ENCODE assay signal across 29 cellular contexts in the genomic region with DNA sequence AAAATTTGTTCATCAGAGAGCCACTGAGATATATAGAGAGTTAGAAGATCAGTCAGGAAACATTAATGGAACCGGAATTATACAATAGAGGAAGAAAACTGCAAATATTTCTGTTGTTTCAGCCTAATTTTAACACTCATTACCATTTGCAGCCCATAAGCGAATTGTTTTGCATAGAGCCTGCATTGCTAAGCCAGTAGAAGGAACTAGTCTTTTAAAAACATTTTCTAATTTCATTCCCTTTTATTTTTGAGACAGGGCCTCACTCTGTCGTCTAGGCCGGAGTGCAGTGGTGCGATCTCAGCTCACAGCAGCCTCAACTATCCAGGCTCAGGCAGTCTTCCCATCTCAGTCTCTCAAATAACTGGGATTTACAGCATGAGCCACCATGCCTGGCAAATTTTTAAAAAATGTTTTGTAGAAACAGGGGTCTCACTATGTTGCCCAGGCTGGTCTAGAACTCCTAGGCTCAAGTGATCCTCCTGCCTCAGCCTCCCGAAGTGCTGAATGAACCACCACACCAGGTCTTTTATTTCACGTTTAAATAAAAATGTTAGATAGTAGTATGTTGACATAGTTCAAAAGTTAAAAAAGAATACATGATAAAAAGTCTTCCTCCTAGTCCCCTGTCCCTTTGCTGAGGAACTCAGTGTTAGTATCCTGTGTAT. TPM values are rescaled to one million over a fixed set of nuclear protein-coding genes. Genes with fewer than 3 reads are reported as not detected.
A peak's percentile ranks its signal among the peaks of the same experiment; 100 is the strongest.
DNase-seq lines count a peak whose midpoint lies in the region; ATAC-seq, FAIRE-seq and TF ChIP-seq lines count a peak whose summit lies in the region.
"Had no signal": no experiment of that assay in that cellular context is flagged by ENCODE, and none has a peak within 500 bp of the region (broad histone marks: within the 10 kb centered on the region; RNA-seq: fewer than 3 reads in every experiment).

No MANE protein-coding gene starts in this region.

- H3K9me3 ChIP-seq in A549 (no peaks in the 10 kb centered on the region), Karpas-422 (ENCODE audit: low read length) (no peaks in the 10 kb centered on the region)
- H3K9me3 ChIP-seq: colonic mucosa, pancreas, transverse colon had no signal

- no peak for FAIRE-seq in A549 (lab: Jason Lieb, UNC)
- FAIRE-seq: bronchial epithelial cell, kidney, pancreas, small intestine had no signal

- no peak overlapping the region for H2AFZ ChIP-seq in Karpas-422 (ENCODE audit: low read length)

- WGBS in A549 (ENCODE audit: missing lambda C conversion rate): 91% methylated on average over 7 of the region's 7 CpGs

- H3K27ac ChIP-seq in A549 (peak overlapping the region in 1 of 2 experiments; percentile 36; a peak in 2 of 6 replicates), Karpas-422 (ENCODE audit: low read length) (peak overlapping the region; percentile 47; the same call in 1 of the 2 replicates), substantia nigra (ENCODE audit: low read depth, low read length, poor library complexity, severe bottlenecking) (no peak overlapping the region)
- H3K27ac ChIP-seq: colonic mucosa, pancreas, transverse colon had no signal

- DNase-seq in A549 (ENCODE audit: low read depth in 1 of 2, low spot score in 1 of 2) (no peak), Karpas-422 (peak; percentile 76), endothelial cell (ENCODE audit: low spot score) (no peak), substantia nigra (lab: John Stamatoyannopoulos, UW) (no peak), GM10248 (ENCODE audit: extremely low spot score) (no peak), HUDEP-2 (lab: John Stamatoyannopoulos, UW; ENCODE audit: unreplicated experiment in 76 of 76) (no peak)
- DNase-seq: activated CD4-positive, alpha-beta T cell treated with anti-CD3 and anti-CD28 coated beads, Interleukin-2, amount 10 ng/mL, durations not matched to agents 7 days and 5 days; activated CD8-positive, alpha-beta memory T cell treated with anti-CD3 and anti-CD28 coated beads, Interleukin-2, amount 10 ng/mL, durations not matched to agents 7 days and 5 days; activated naive CD4-positive, alpha-beta T cell treated with anti-CD3 and anti-CD28 coated beads, Interleukin-2, amount 10 ng/mL, durations not matched to agents 7 days and 5 days; activated T-cell treated with anti-CD3 and anti-CD28 coated beads, Interleukin-2, amount 50 U/mL, for 72 hours; amniotic stem cell; colonic mucosa; effector memory CD4-positive, alpha-beta T cell; KG1; kidney; NCI-H1436; NCI-H2107; NCI-H446; NCI-H82; nephron progenitor cell; pancreas; SHP77 treated with DMSO at 0.1 percent for 48 hours; small intestine; stimulated activated CD4-positive, alpha-beta T cell treated with anti-CD3 and anti-CD28 coated beads, Interleukin-1b, Interleukin-23, amount 100 ng/mL, for 48 hours; stimulated activated CD8-positive, alpha-beta memory T cell treated with anti-CD3 and anti-CD28 coated beads, Interleukin-4, amount 100 ng/mL, for 48 hours; transverse colon had no signal

- H3K79me2 ChIP-seq in Karpas-422 (ENCODE audit: low read length): no peaks in the 10 kb centered on the region

- no peak for ATAC-seq in A549
- peak; percentile 60 for ATAC-seq in GM19455 (IDR thresholded peaks at IDR 0.05; ENCODE audit: unreplicated experiment)
- ATAC-seq in HG02588 (IDR thresholded peaks at IDR 0.05; ENCODE audit: unreplicated experiment): no peak
- ATAC-seq: activated CD8-positive, alpha-beta memory T cell treated with anti-CD3 and anti-CD28 coated beads, Interleukin-2, amount 10 ng/mL, durations not matched to agents 7 days and 5 days; activated T-cell treated with anti-CD3 and anti-CD28 coated beads, Interleukin-2, amount 50 U/mL, for 72 hours; pancreas had no signal

- H3K9me2 ChIP-seq in Karpas-422 (replicated peaks; ENCODE audit: insufficient read depth, low read length): no peaks in the 10 kb centered on the region

- no peaks in the 10 kb centered on the region for H3K27me3 ChIP-seq in Karpas-422 (ENCODE audit: low read length)
- H3K27me3 ChIP-seq: colonic mucosa, pancreas, transverse colon had no signal

- H3K4me1 Mint-ChIP-seq in endothelial cell (ENCODE audit: unreplicated experiment): peaks cover 54% of the 10 kb centered on the region

- no peak overlapping the region for H3K4me3 ChIP-seq in A549
- peak overlapping the region; percentile 39 for H3K4me3 ChIP-seq in Karpas-422 (ENCODE audit: low read length)
- H3K4me3 ChIP-seq: colonic mucosa, pancreas, transverse colon had no signal

- H4K20me1 ChIP-seq in Karpas-422 (ENCODE audit: insufficient read depth, low read depth, low read length): peaks cover 4% of the 10 kb centered on the region; the same call in 1 of the 2 replicates

- peak overlapping the region; percentile 7 for H3K27ac Mint-ChIP-seq in endothelial cell (ENCODE audit: unreplicated experiment)
- H3K27ac Mint-ChIP-seq: activated CD4-positive, alpha-beta T cell treated with anti-CD3 and anti-CD28 coated beads, Interleukin-2, amount 10 ng/mL, durations not matched to agents 7 days and 5 days; activated CD8-positive, alpha-beta memory T cell treated with anti-CD3 and anti-CD28 coated beads, Interleukin-2, amount 10 ng/mL, durations not matched to agents 7 days and 5 days; activated naive CD4-positive, alpha-beta T cell treated with anti-CD3 and anti-CD28 coated beads, Interleukin-2, amount 10 ng/mL, durations not matched to agents 7 days and 5 days; activated T-cell treated with anti-CD3 and anti-CD28 coated beads, Interleukin-2, amount 50 U/mL, for 72 hours had no signal

- no peaks in the 10 kb centered on the region for H3K9me3 Mint-ChIP-seq in endothelial cell (ENCODE audit: unreplicated experiment)
- H3K9me3 Mint-ChIP-seq: activated CD4-positive, alpha-beta T cell treated with anti-CD3 and anti-CD28 coated beads, Interleukin-2, amount 10 ng/mL, durations not matched to agents 7 days and 5 days; activated naive CD4-positive, alpha-beta T cell treated with anti-CD3 and anti-CD28 coated beads, Interleukin-2, amount 10 ng/mL, durations not matched to agents 7 days and 5 days; activated T-cell treated with anti-CD3 and anti-CD28 coated beads, Interleukin-2, amount 50 U/mL, for 72 hours had no signal

- H3K9ac ChIP-seq in Karpas-422 (ENCODE audit: low read length): peak overlapping the region; percentile 18; the same call in 1 of the 2 replicates

- H3K4me1 ChIP-seq in A549 (peaks cover 82% of the 10 kb centered on the region), Karpas-422 (ENCODE audit: low read length) (peaks cover 42% of the 10 kb centered on the region)
- H3K4me1 ChIP-seq: colonic mucosa had no signal

- no peak overlapping the region for H3K4me3 Mint-ChIP-seq in endothelial cell (ENCODE audit: unreplicated experiment)
- H3K4me3 Mint-ChIP-seq: activated CD4-positive, alpha-beta T cell treated with anti-CD3 and anti-CD28 coated beads, Interleukin-2, amount 10 ng/mL, durations not matched to agents 7 days and 5 days; activated CD8-positive, alpha-beta memory T cell treated with anti-CD3 and anti-CD28 coated beads, Interleukin-2, amount 10 ng/mL, durations not matched to agents 7 days and 5 days; activated naive CD4-positive, alpha-beta T cell treated with anti-CD3 and anti-CD28 coated beads, Interleukin-2, amount 10 ng/mL, durations not matched to agents 7 days and 5 days; activated T-cell treated with anti-CD3 and anti-CD28 coated beads, Interleukin-2, amount 50 U/mL, for 72 hours; nephron progenitor cell had no signal

- TF ChIP-seq CTCF in A549 (IDR thresholded peaks at IDR 0.05) (no peak), endothelial cell (IDR thresholded peaks at IDR 0.05; ENCODE audit: unreplicated experiment) (no peak), GM10248 (IDR thresholded peaks at IDR 0.05; ENCODE audit: control extremely low read depth, extremely low read depth, low read depth, missing control alignments) (no peak)

- CTCF ChIA-PET in A549 (lab: Yijun Ruan, JAX): no interaction called here
- CTCF ChIA-PET in GM10248 (lab: Yijun Ruan, JAX): no interaction called here

- POLR2A ChIA-PET in A549 (lab: Yijun Ruan, JAX) (no interaction called here), GM10248 (lab: Yijun Ruan, JAX) (no interaction called here)

- peaks cover 12% of the 10 kb centered on the region for H3K36me3 Mint-ChIP-seq in endothelial cell (ENCODE audit: low read depth, unreplicated experiment)
- H3K36me3 Mint-ChIP-seq: activated CD8-positive, alpha-beta memory T cell treated with anti-CD3 and anti-CD28 coated beads, Interleukin-2, amount 10 ng/mL, durations not matched to agents 7 days and 5 days; activated naive CD4-positive, alpha-beta T cell treated with anti-CD3 and anti-CD28 coated beads, Interleukin-2, amount 10 ng/mL, durations not matched to agents 7 days and 5 days had no signal

- TF ChIP-seq POLR2A in A549 (IDR thresholded peaks at IDR 0.05; ENCODE audit: low read length): no peak

- TF ChIP-seq EP300 in A549 (IDR thresholded peaks at IDR 0.05): no peak

- peaks cover 1% of the 10 kb centered on the region for H3K27me3 Mint-ChIP-seq in endothelial cell (ENCODE audit: unreplicated experiment)
- H3K27me3 Mint-ChIP-seq: activated CD4-positive, alpha-beta T cell treated with anti-CD3 and anti-CD28 coated beads, Interleukin-2, amount 10 ng/mL, durations not matched to agents 7 days and 5 days; activated CD8-positive, alpha-beta memory T cell treated with anti-CD3 and anti-CD28 coated beads, Interleukin-2, amount 10 ng/mL, durations not matched to agents 7 days and 5 days; activated naive CD4-positive, alpha-beta T cell treated with anti-CD3 and anti-CD28 coated beads, Interleukin-2, amount 10 ng/mL, durations not matched to agents 7 days and 5 days had no signal

- peak overlapping the region; percentile 8; the same call in 1 of the 3 replicates for H3K4me2 ChIP-seq in A549
- peak overlapping the region; percentile 73 for H3K4me2 ChIP-seq in Karpas-422 (ENCODE audit: low read depth, low read length, poor library complexity, severe bottlenecking)

- no peak for TF ChIP-seq RAD21 in A549 (conservative IDR thresholded peaks at IDR 0.05 in 1 of 2, IDR thresholded peaks at IDR 0.05 in 1 of 2)

- H3K36me3 ChIP-seq in Karpas-422 (ENCODE audit: insufficient read depth, low read length): no peaks in the 10 kb centered on the region
- H3K36me3 ChIP-seq: colonic mucosa, pancreas, transverse colon had no signal

TF ChIP-seq in A549, 52 proteins besides CTCF, POLR2A, EP300 and RAD21 (continues in another document):
- TF ChIP-seq CHD4 (IDR thresholded peaks at IDR 0.05; ENCODE audit: borderline replicate concordance): no peak
- no peak for TF ChIP-seq EHF (CRISPR knock-in tag; IDR thresholded peaks at IDR 0.05)
- TF ChIP-seq, protein P1, sequence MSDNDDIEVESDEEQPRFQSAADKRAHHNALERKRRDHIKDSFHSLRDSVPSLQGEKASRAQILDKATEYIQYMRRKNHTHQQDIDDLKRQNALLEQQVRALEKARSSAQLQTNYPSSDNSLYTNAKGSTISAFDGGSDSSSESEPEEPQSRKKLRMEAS (IDR thresholded peaks at IDR 0.05): no peak
- TF ChIP-seq ZNF302 (CRISPR knock-in tag; IDR thresholded peaks at IDR 0.05): no peak

RNA-seq across cellular contexts. Expression of gene MPZL1, which starts 25.3 kb away (rescaled TPM):
- polyA plus RNA-seq in A549 (2011; rRNA removed) (178 and 204 TPM in 2 replicates), A549 (2017; fragmentation: RNase III; extraction: RNeasy Plus Mini Kit Qiagen cat#74134 plus additional on column Dnase treatment) (88.7 to 95.5 TPM (median 92.6 TPM) in 3 replicates)
- polyA plus RNA-seq in A549 (2012; cell fraction: cytosol; rRNA removed): 40.2 and 53.1 TPM in 2 replicates
- 37.9 and 44.6 TPM in 2 replicates for polyA plus RNA-seq in A549 (2012; cell fraction: nucleus; rRNA removed)
- 82.6 and 85.5 TPM in 2 replicates for polyA minus RNA-seq in A549 (2011; rRNA and poly(A)+ RNA removed)
- total RNA-seq in Karpas-422 (2014; rRNA removed; shearing (Covaris generic); ENCODE audit: low replicate concordance): 13.5 and 24.9 TPM in 2 replicates
- total RNA-seq in endothelial cell (ENCODE audit: unreplicated experiment): 441 TPM

Comparison
In these comparisons a context has a peak if more than half of its experiments do, and no peak if none do; other contexts are left out.
1. RNA of gene MPZL1, which starts 25.3 kb away (total RNA-seq): 441 TPM in endothelial cell (single experiment); 13.5 to 24.9 TPM in Karpas-422; every median in the first group is over 10 times any median in the second.